ENCODE assay signal across 14 cellular contexts in genomic region chr22:38462960-38463784, GRCh38. TPM values are rescaled to one million over a fixed set of nuclear protein-coding genes. Genes with fewer than 3 reads are reported as not detected.
DNase-seq lines count a peak whose midpoint lies in the region; ATAC-seq and TF ChIP-seq lines count a peak whose summit lies in the region.
"Had no signal": no experiment of that assay in that cellular context is flagged by ENCODE, and none has a peak within 500 bp of the region (broad histone marks: within the 10 kb centered on the region; RNA-seq: fewer than 3 reads in every experiment).

No MANE protein-coding gene starts in this region.

- H3K4me1 ChIP-seq in left ventricle myocardium inferior (peaks cover 47% of the 10 kb centered on the region), neuron (ENCODE audit: insufficient read depth, low read length) (peaks cover 46% of the 10 kb centered on the region)
- H3K4me1 ChIP-seq: BE2C had no signal

- intact Hi-C loops in left ventricle myocardium inferior (cut with micrococcal nuclease): no loop called here

- H3K4me3 ChIP-seq in H7 (ENCODE audit: insufficient read depth, low read depth, low read length) (0 out of 2 replicates have a peak overlapping the region, but pooled peaks have one; percentile 6), left ventricle myocardium inferior (peak overlapping the region; percentile 55), neuron (ENCODE audit: low read length) (peak overlapping the region; percentile 24)
- H3K4me3 ChIP-seq: HAP-1 had no signal

- H3K27me3 ChIP-seq in H7 (ENCODE audit: control insufficient read depth, insufficient read depth, low read length) (peaks cover 35% of the 10 kb centered on the region), left ventricle myocardium inferior (ENCODE audit: low read depth) (peaks cover 43% of the 10 kb centered on the region), neuron (ENCODE audit: insufficient read depth, low read length) (peaks cover 26% of the 10 kb centered on the region)

- no peak for ATAC-seq in GM18517 (IDR thresholded peaks at IDR 0.05; ENCODE audit: unreplicated experiment)
- no peak for ATAC-seq in GM18519 (IDR thresholded peaks at IDR 0.05; ENCODE audit: low FRiP score, unreplicated experiment)

- no peak for TF ChIP-seq CTCF in left ventricle myocardium inferior (IDR thresholded peaks at IDR 0.05; ENCODE audit: borderline replicate concordance)

- peak overlapping the region; percentile 31 for H2AFZ ChIP-seq in neuron (ENCODE audit: low read depth, low read length)
- H2AFZ ChIP-seq: parathyroid adenoma had no signal

- H3K27ac ChIP-seq in left ventricle myocardium inferior (replicated peaks): peak overlapping the region; percentile 68
- H3K27ac ChIP-seq: parathyroid adenoma had no signal

- DNase-seq in H7 (peak; percentile 90), left ventricle myocardium inferior (peak; percentile 75), T-helper 2 cell (no peak)
- no peak for DNase-seq in activated CD4-positive, alpha-beta T cell treated with anti-CD3 and anti-CD28 coated beads, Interleukin-2, amount 50 U/mL, for 48 hours
- DNase-seq: BE2C, MM.1S had no signal

- H3K9me3 ChIP-seq in left ventricle myocardium inferior (replicated peaks): no peaks in the 10 kb centered on the region
- H3K9me3 ChIP-seq in neuron (ENCODE audit: low read length): no peaks in the 10 kb centered on the region
- H3K9me3 ChIP-seq: BE2C, HAP-1 had no signal

- H3K36me3 ChIP-seq in H7 (replicated peaks; ENCODE audit: control insufficient read depth, insufficient read depth, low read length) (no peaks in the 10 kb centered on the region), left ventricle myocardium inferior (no peaks in the 10 kb centered on the region), neuron (ENCODE audit: insufficient read depth, low read length) (no peaks in the 10 kb centered on the region)
- H3K36me3 ChIP-seq: BE2C, HAP-1 had no signal

TF ChIP-seq in PFSK-1, 5 proteins besides CTCF, POLR2A, EP300 and RAD21:
- TF ChIP-seq TAF1 (IDR thresholded peaks at IDR 0.05; ENCODE audit: borderline replicate concordance, insufficient read depth, low read length) (no peak), SIN3A (IDR thresholded peaks at IDR 0.05; ENCODE audit: borderline replicate concordance, insufficient read depth, low read length) (no peak), FOXP2 (optimal IDR thresholded peaks at IDR 0.05; ENCODE audit: borderline replicate concordance, extremely low read depth, extremely low read length, insufficient read depth) (no peak), POLR2AphosphoS5 (IDR thresholded peaks at IDR 0.05; ENCODE audit: low read depth, low read length) (peak; percentile 38; the same call in 1 of the 2 replicates)
- TF ChIP-seq, protein P1, sequence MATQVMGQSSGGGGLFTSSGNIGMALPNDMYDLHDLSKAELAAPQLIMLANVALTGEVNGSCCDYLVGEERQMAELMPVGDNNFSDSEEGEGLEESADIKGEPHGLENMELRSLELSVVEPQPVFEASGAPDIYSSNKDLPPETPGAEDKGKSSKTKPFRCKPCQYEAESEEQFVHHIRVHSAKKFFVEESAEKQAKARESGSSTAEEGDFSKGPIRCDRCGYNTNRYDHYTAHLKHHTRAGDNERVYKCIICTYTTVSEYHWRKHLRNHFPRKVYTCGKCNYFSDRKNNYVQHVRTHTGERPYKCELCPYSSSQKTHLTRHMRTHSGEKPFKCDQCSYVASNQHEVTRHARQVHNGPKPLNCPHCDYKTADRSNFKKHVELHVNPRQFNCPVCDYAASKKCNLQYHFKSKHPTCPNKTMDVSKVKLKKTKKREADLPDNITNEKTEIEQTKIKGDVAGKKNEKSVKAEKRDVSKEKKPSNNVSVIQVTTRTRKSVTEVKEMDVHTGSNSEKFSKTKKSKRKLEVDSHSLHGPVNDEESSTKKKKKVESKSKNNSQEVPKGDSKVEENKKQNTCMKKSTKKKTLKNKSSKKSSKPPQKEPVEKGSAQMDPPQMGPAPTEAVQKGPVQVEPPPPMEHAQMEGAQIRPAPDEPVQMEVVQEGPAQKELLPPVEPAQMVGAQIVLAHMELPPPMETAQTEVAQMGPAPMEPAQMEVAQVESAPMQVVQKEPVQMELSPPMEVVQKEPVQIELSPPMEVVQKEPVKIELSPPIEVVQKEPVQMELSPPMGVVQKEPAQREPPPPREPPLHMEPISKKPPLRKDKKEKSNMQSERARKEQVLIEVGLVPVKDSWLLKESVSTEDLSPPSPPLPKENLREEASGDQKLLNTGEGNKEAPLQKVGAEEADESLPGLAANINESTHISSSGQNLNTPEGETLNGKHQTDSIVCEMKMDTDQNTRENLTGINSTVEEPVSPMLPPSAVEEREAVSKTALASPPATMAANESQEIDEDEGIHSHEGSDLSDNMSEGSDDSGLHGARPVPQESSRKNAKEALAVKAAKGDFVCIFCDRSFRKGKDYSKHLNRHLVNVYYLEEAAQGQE (IDR thresholded peaks at IDR 0.05; ENCODE audit: insufficient read depth in 1 of 2, low read depth in 2 of 2, low read length in 2 of 2): no peak
TF ChIP-seq in PFSK-1: peak in this region for 1.

RNA-seq across cellular contexts. Expression of gene KDELR3, which starts 4.7 kb away (rescaled TPM):
- 4.5 and 8.2 TPM in 2 replicates for total RNA-seq in H7 (2014; rRNA removed; shearing (Covaris generic))
- 25.7 TPM for polyA plus RNA-seq in PFSK-1 (2012; ENCODE audit: insufficient read length, low read depth)
- 6.0 TPM for total RNA-seq in left ventricle myocardium inferior

RNA-seq across cellular contexts. Expression of gene KCNJ4, which starts 8.2 kb away (rescaled TPM):
- 3.4 and 5.9 TPM in 2 replicates for total RNA-seq in H7 (2014; rRNA removed; shearing (Covaris generic))
- polyA plus RNA-seq in PFSK-1 (2012; ENCODE audit: insufficient read length, low read depth): 2.4 TPM
- 45.7 TPM for total RNA-seq in left ventricle myocardium inferior
- total RNA-seq: aorta had no signal
- polyA plus RNA-seq: aorta, keratinocyte had no signal

RNA-seq across cellular contexts. Expression of gene DDX17, which starts 42.9 kb away (rescaled TPM):
- total RNA-seq in H7 (2014; rRNA removed; shearing (Covaris generic)): 257 and 288 TPM in 2 replicates
- polyA plus RNA-seq in PFSK-1 (2012; ENCODE audit: insufficient read length, low read depth): 98.4 TPM
- 228 TPM for total RNA-seq in left ventricle myocardium inferior

Comparison
In these comparisons a context has a peak if more than half of its experiments do, and no peak if none do; other contexts are left out.
1. DNase-seq: peak in H7 (single experiment) and left ventricle myocardium inferior (single experiment); none in activated CD4-positive, alpha-beta T cell treated with anti-CD3 and anti-CD28 coated beads, Interleukin-2, amount 50 U/mL, for 48 hours (0 of 2) and T-helper 2 cell (0 of 5).
2. Peak in every context shown above with its lines, with median percentiles within 50 percentile points of each other: H3K4me3 ChIP-seq.